Comparison of ENCODE assay signal across 21 cellular contexts in the genomic region with DNA sequence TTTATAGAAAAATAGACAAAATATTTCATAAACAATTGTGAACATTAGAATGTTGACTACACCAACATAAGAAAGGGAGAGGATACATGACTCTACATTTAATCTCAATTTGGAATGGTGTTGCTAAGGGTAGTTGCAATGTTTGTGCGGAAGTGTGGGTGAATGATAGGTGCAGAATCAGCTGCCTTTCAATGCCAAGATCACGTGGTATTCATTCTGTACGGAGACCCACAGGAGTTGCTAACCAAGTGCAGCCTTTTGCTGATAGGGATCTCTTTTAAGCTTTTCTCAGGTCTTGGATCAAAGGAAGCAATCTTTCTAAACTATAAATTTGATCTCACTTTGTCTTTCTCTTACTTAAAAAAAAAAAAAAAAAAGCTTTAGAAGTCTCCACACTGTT. TPM values are rescaled to one million over a fixed set of nuclear protein-coding genes. Genes with fewer than 3 reads are reported as not detected.
DNase-seq lines count a peak whose midpoint lies in the region; ATAC-seq and TF ChIP-seq lines count a peak whose summit lies in the region.
"Had no signal": no experiment of that assay in that cellular context is flagged by ENCODE, and none has a peak within 500 bp of the region (broad histone marks: within the 10 kb centered on the region; RNA-seq: fewer than 3 reads in every experiment).

No MANE protein-coding gene starts in this region.

- H3K27me3 ChIP-seq in CD4-positive, alpha-beta memory T cell (ENCODE audit: insufficient read depth, low read length): no peaks in the 10 kb centered on the region
- no peaks in the 10 kb centered on the region for H3K27me3 ChIP-seq in prostate gland (replicated peaks; ENCODE audit: insufficient read depth)
- H3K27me3 ChIP-seq: BLaER1 treated with 17β-estradiol and CSF1 and Interleukin-3, amounts not matched to agents 10 nM and 100 nM; Peyer's patch had no signal

- H3K27ac ChIP-seq in CD4-positive, alpha-beta memory T cell (ENCODE audit: low read depth, low read length): no peak overlapping the region
- H3K27ac ChIP-seq in prostate gland: no peak overlapping the region
- H3K27ac ChIP-seq: BLaER1 treated with 17β-estradiol and CSF1 and Interleukin-3, amounts not matched to agents 10 nM and 100 nM; Peyer's patch had no signal

- no peaks in the 10 kb centered on the region for H3K9me3 ChIP-seq in CD4-positive, alpha-beta memory T cell (ENCODE audit: control insufficient read depth in 1 of 2, low read length in 2 of 2)
- H3K9me3 ChIP-seq in prostate gland: no peaks in the 10 kb centered on the region
- H3K9me3 ChIP-seq: BLaER1 treated with 17β-estradiol and CSF1 and Interleukin-3, amounts not matched to agents 10 nM and 100 nM; Peyer's patch had no signal

- H3K4me1 Mint-ChIP-seq in activated CD4-positive, alpha-beta T cell treated with anti-CD3 and anti-CD28 coated beads, Interleukin-2, amount 10 ng/mL, durations not matched to agents 24 days and 14 days: peaks cover 24% of the 10 kb centered on the region
- peaks cover 18 to 53% (median 34%) of the 10 kb centered on the region in 4 donors for H3K4me1 Mint-ChIP-seq in CD4-positive, alpha-beta memory T cell
- H3K4me1 Mint-ChIP-seq in T-helper 2 cell treated with Interferon-gamma antibody and Interleukin-4, amounts not matched to agents 5 μg/mL and 100 μg/mL, for 36 hours (ENCODE audit: low read depth): peaks cover 47% of the 10 kb centered on the region

- 32% methylated on average over 3 of the region's 3 CpGs for WGBS in prostate gland

- H3K27ac Mint-ChIP-seq in activated CD4-positive, alpha-beta T cell treated with anti-CD3 and anti-CD28 coated beads, Interleukin-2, amount 10 ng/mL, durations not matched to agents 24 days and 14 days: no peak overlapping the region
- H3K27ac Mint-ChIP-seq in CD4-positive, alpha-beta memory T cell: peak overlapping the region in 3 of 7 donors; percentile 5 to 81 (median 39)
- peak overlapping the region; percentile 53 for H3K27ac Mint-ChIP-seq in T-helper 2 cell treated with Interferon-gamma antibody and Interleukin-4, amounts not matched to agents 5 μg/mL and 100 μg/mL, for 36 hours

- CTCF ChIA-PET in CD4-positive, alpha-beta memory T cell (lab: Charles Lee; ENCODE audit: partially characterized antibody): interaction anchor here (0.9 to 1.7 kb wide), 3 partner anchors 11 to 176 kb away, joined by 4 to 8 read pairs (median 4); no protein-coding TSS in a partner anchor

- H3K4me1 ChIP-seq in CD4-positive, alpha-beta memory T cell (ENCODE audit: insufficient read depth, low read length): peaks cover 29% of the 10 kb centered on the region
- no peaks in the 10 kb centered on the region for H3K4me1 ChIP-seq in prostate gland (replicated peaks)

- no peaks in the 10 kb centered on the region for H3K27me3 Mint-ChIP-seq in activated CD4-positive, alpha-beta T cell treated with anti-CD3 and anti-CD28 coated beads, Interleukin-2, amount 10 ng/mL, durations not matched to agents 24 days and 14 days
- no peaks in the 10 kb centered on the region for H3K27me3 Mint-ChIP-seq in CD4-positive, alpha-beta memory T cell
- peaks cover under 1% of the 10 kb centered on the region for H3K27me3 Mint-ChIP-seq in T-helper 2 cell treated with Interferon-gamma antibody and Interleukin-4, amounts not matched to agents 5 μg/mL and 100 μg/mL, for 36 hours (ENCODE audit: low read depth)

- no peak overlapping the region for H3K4me3 ChIP-seq in CD4-positive, alpha-beta memory T cell (ENCODE audit: low read length in 2 of 2)
- no peak overlapping the region for H3K4me3 ChIP-seq in prostate gland
- H3K4me3 ChIP-seq: BLaER1 treated with 17β-estradiol and CSF1 and Interleukin-3, amounts not matched to agents 10 nM and 100 nM; Peyer's patch had no signal

- peak; percentile 72 for DNase-seq in activated CD4-positive, alpha-beta T cell treated with anti-CD3 and anti-CD28 coated beads, Interleukin-2, amount 10 ng/mL, durations not matched to agents 24 days and 14 days
- no peak for DNase-seq in activated CD4-positive, alpha-beta T cell treated with anti-CD3 and anti-CD28 coated beads for 4 hours
- DNase-seq in CD4-positive, alpha-beta memory T cell: peak; percentile 32 to 59 (median 43)
- no peak for DNase-seq in T-helper 2 cell treated with Interferon-gamma antibody and Interleukin-4, amounts not matched to agents 5 μg/mL and 100 μg/mL, for 36 hours (ENCODE audit: low spot score)
- peak; percentile 49 for DNase-seq in central memory CD4-positive, alpha-beta T cell
- DNase-seq in prostate gland (ENCODE audit: low spot score): no peak
- DNase-seq: 8988T, Calu3, GDM1, IMR-90, Karpas-422, NCI-H1417, NCI-H1694 treated with DMSO at 0.1 percent for 48 hours, NCI-H2081 treated with DMSO at 0.1 percent for 48 hours, NCI-H2171 treated with DMSO at 0.1 percent for 48 hours, NCI-H524 treated with DMSO at 0.1 percent for 48 hours, Peyer's patch had no signal

- no peaks in the 10 kb centered on the region for H3K36me3 Mint-ChIP-seq in activated CD4-positive, alpha-beta T cell treated with anti-CD3 and anti-CD28 coated beads, Interleukin-2, amount 10 ng/mL, durations not matched to agents 24 days and 14 days (ENCODE audit: low read depth)
- no peaks in the 10 kb centered on the region for H3K36me3 Mint-ChIP-seq in CD4-positive, alpha-beta memory T cell
- H3K36me3 Mint-ChIP-seq in T-helper 2 cell treated with Interferon-gamma antibody and Interleukin-4, amounts not matched to agents 5 μg/mL and 100 μg/mL, for 36 hours (ENCODE audit: low read depth): no peaks in the 10 kb centered on the region
- H3K36me3 Mint-ChIP-seq: CD8-positive, alpha-beta memory T cell had no signal

- H3K4me3 Mint-ChIP-seq in activated CD4-positive, alpha-beta T cell treated with anti-CD3 and anti-CD28 coated beads, Interleukin-2, amount 10 ng/mL, durations not matched to agents 24 days and 14 days: no peak overlapping the region
- peak overlapping the region in 4 of 8 donors; percentile 9 to 63 (median 38) for H3K4me3 Mint-ChIP-seq in CD4-positive, alpha-beta memory T cell
- H3K4me3 Mint-ChIP-seq in T-helper 2 cell treated with Interferon-gamma antibody and Interleukin-4, amounts not matched to agents 5 μg/mL and 100 μg/mL, for 36 hours: peak overlapping the region; percentile 20

- TF ChIP-seq POLR2A in prostate gland (IDR thresholded peaks at IDR 0.05): no peak

- no peak for TF ChIP-seq CTCF in prostate gland (IDR thresholded peaks at IDR 0.05)

- POLR2A ChIA-PET in CD4-positive, alpha-beta memory T cell (lab: Charles Lee; ENCODE audit: partially characterized antibody): interaction anchor here (0.7 to 1.5 kb wide), 3 partner anchors 29 to 66 kb away, joined by 3 to 4 read pairs (median 4); partner anchors contain the start of gene CTSC

- intact Hi-C loops in activated CD4-positive, alpha-beta T cell treated with anti-CD3 and anti-CD28 coated beads, Interleukin-2, amount 10 ng/mL, durations not matched to agents 24 days and 14 days (cut with micrococcal nuclease): no loop called here
- intact Hi-C loops in CD4-positive, alpha-beta memory T cell (cut with micrococcal nuclease): loop anchor here (2.0 kb wide), 1 partner anchor 31 kb away; the partner anchor contains the start of gene CTSC
- intact Hi-C loops in prostate gland (cut with DNase I): no loop called here

- H3K9me3 Mint-ChIP-seq in activated CD4-positive, alpha-beta T cell treated with anti-CD3 and anti-CD28 coated beads, Interleukin-2, amount 10 ng/mL, durations not matched to agents 24 days and 14 days: peaks cover 2% of the 10 kb centered on the region
- H3K9me3 Mint-ChIP-seq in CD4-positive, alpha-beta memory T cell: peaks cover 0 to 2% (median 0%) of the 10 kb centered on the region in 8 donors
- no peaks in the 10 kb centered on the region for H3K9me3 Mint-ChIP-seq in T-helper 2 cell treated with Interferon-gamma antibody and Interleukin-4, amounts not matched to agents 5 μg/mL and 100 μg/mL, for 36 hours
- H3K9me3 Mint-ChIP-seq: CD8-positive, alpha-beta memory T cell had no signal

- ATAC-seq in GM19328 (IDR thresholded peaks at IDR 0.05; ENCODE audit: unreplicated experiment) (no peak), GM21576 (IDR thresholded peaks at IDR 0.05; ENCODE audit: unreplicated experiment) (no peak)

- no peaks in the 10 kb centered on the region for H3K36me3 ChIP-seq in CD4-positive, alpha-beta memory T cell (ENCODE audit: insufficient read depth, low read length)
- no peaks in the 10 kb centered on the region for H3K36me3 ChIP-seq in prostate gland
- H3K36me3 ChIP-seq: BLaER1 treated with 17β-estradiol and CSF1 and Interleukin-3, amounts not matched to agents 10 nM and 100 nM; Peyer's patch had no signal

RNA-seq across cellular contexts. Expression of gene CTSC, which starts 29.8 kb away (rescaled TPM):
- 67.1 and 71.8 TPM in 2 replicates for total RNA-seq in activated CD4-positive, alpha-beta T cell treated with anti-CD3 and anti-CD28 coated beads, Interleukin-2, amount 10 ng/mL, durations not matched to agents 24 days and 14 days
- total RNA-seq in CD4-positive, alpha-beta memory T cell: 10 to 100 TPM; 57.1 to 60.0 TPM
- 100 to 1,000 TPM; 139 to 161 TPM for polyA plus RNA-seq in CD4-positive, alpha-beta memory T cell
- 10 to 100 TPM; 19.4 to 65.5 TPM for total RNA-seq in prostate gland

Comparison
In these comparisons a context has a peak if more than half of its experiments do, and no peak if none do; other contexts are left out.
1. DNase-seq: peak in activated CD4-positive, alpha-beta T cell treated with anti-CD3 and anti-CD28 coated beads, Interleukin-2, amount 10 ng/mL, durations not matched to agents 24 days and 14 days (single experiment), CD4-positive, alpha-beta memory T cell (5 of 5) and central memory CD4-positive, alpha-beta T cell (single experiment); none in activated CD4-positive, alpha-beta T cell treated with anti-CD3 and anti-CD28 coated beads for 4 hours (0 of 2), T-helper 2 cell treated with Interferon-gamma antibody and Interleukin-4, amounts not matched to agents 5 μg/mL and 100 μg/mL, for 36 hours (single experiment) and prostate gland (single experiment).